ENCODE assay signal across 16 cellular contexts in genomic region chr10:78976825-78977760, GRCh38.
A peak's percentile ranks its signal among the peaks of the same experiment; 100 is the strongest.
DNase-seq lines count a peak whose midpoint lies in the region; ATAC-seq, FAIRE-seq and TF ChIP-seq lines count a peak whose summit lies in the region.
"Had no signal": no experiment of that assay in that cellular context is flagged by ENCODE, and none has a peak within 500 bp of the region (broad histone marks: within the 10 kb centered on the region; RNA-seq: fewer than 3 reads in every experiment).

No MANE protein-coding gene starts in this region.

- H3K27me3 Mint-ChIP-seq in activated CD4-positive, alpha-beta T cell treated with anti-CD3 and anti-CD28 coated beads for 36 hours, result peaks cover 2% of the 10 kb centered on the region
- H3K27me3 Mint-ChIP-seq in activated T-helper 17 cell treated with anti-CD3 and anti-CD28 coated beads, Interleukin-2, amount 50 U/mL, for 72 hours, result no peaks in the 10 kb centered on the region
- peaks cover 58 to 63% of the 10 kb centered on the region in 2 donors for H3K27me3 Mint-ChIP-seq in stimulated activated naive B cell treated with anti-CD40 and anti-IgM and Interleukin-4, amounts not matched to agents 10 μg/mL and 1 μg/mL and 100 μg/mL, for 72 hours

- POLR2A ChIA-PET in activated CD4-positive, alpha-beta T cell treated with anti-CD3 and anti-CD28 coated beads for 36 hours (lab: Charles Lee), result no interaction called here
- POLR2A ChIA-PET in HepG2 (lab: Yijun Ruan, JAX), result interaction anchor here (1.0 to 1.7 kb wide), 5 partner anchors 12 to 94 kb away, joined by 3 to 5 read pairs (median 3); no protein-coding TSS in a partner anchor

- CTCF ChIA-PET in activated CD4-positive, alpha-beta T cell treated with anti-CD3 and anti-CD28 coated beads for 36 hours (lab: Charles Lee), result no interaction called here
- CTCF ChIA-PET in HepG2 (lab: Yijun Ruan, JAX; ENCODE audit: low intra/inter-chr PET ratio, low total read pairs), result no interaction called here

- H2AFZ ChIP-seq in HepG2 (ENCODE audit: low read length), result no peak overlapping the region

- no peak overlapping the region for H3K9ac ChIP-seq in HepG2 (ENCODE audit: insufficient read depth, low read depth, low read length)

- TF ChIP-seq EP300 in HepG2 (IDR thresholded peaks at IDR 0.05; ENCODE audit: low read depth in 2 of 2, low read length in 2 of 2), result no peak
- TF ChIP-seq EP300 in HepG2 (CRISPR knock-in tag; IDR thresholded peaks at IDR 0.05; ENCODE audit: borderline replicate concordance), result no peak

- in situ Hi-C loops in HepG2 (cut with HindIII; ENCODE audit: extremely low pct_ligation_motif_present, low pct_unique_long_range_greater_than_20kb), result loop anchor here (5.0 kb wide), 1 partner anchor 75 kb away; no protein-coding TSS in a partner anchor

- peaks cover 69% of the 10 kb centered on the region for H3K4me1 ChIP-seq in HepG2 (ENCODE audit: insufficient read depth, low read length)

- H3K9me3 ChIP-seq in HepG2 (ENCODE audit: low read length) (no peaks in the 10 kb centered on the region), WERI-Rb-1 (ENCODE audit: severe bottlenecking) (no peaks in the 10 kb centered on the region)
- H3K9me3 ChIP-seq: tibial nerve had no signal

- no peak overlapping the region for H3K4me3 Mint-ChIP-seq in activated CD4-positive, alpha-beta T cell treated with anti-CD3 and anti-CD28 coated beads for 36 hours
- H3K4me3 Mint-ChIP-seq in activated T-helper 17 cell treated with anti-CD3 and anti-CD28 coated beads, Interleukin-2, amount 50 U/mL, for 72 hours, result no peak overlapping the region
- no peak overlapping the region for H3K4me3 Mint-ChIP-seq in stimulated activated naive B cell treated with anti-CD40 and anti-IgM and Interleukin-4, amounts not matched to agents 10 μg/mL and 1 μg/mL and 100 μg/mL, for 72 hours

- H3K27ac Mint-ChIP-seq in activated CD4-positive, alpha-beta T cell treated with anti-CD3 and anti-CD28 coated beads for 36 hours, result peak overlapping the region; percentile 75
- peak overlapping the region; percentile 97 for H3K27ac Mint-ChIP-seq in activated T-helper 17 cell treated with anti-CD3 and anti-CD28 coated beads, Interleukin-2, amount 50 U/mL, for 72 hours
- H3K27ac Mint-ChIP-seq in stimulated activated naive B cell treated with anti-CD40 and anti-IgM and Interleukin-4, amounts not matched to agents 10 μg/mL and 1 μg/mL and 100 μg/mL, for 72 hours, result peak overlapping the region; percentile 22

- no peak for FAIRE-seq in HepG2 (lab: Jason Lieb, UNC)
- FAIRE-seq in GM12891 (lab: Jason Lieb, UNC), result no peak
- FAIRE-seq: colon had no signal

- H3K36me3 Mint-ChIP-seq in activated CD4-positive, alpha-beta T cell treated with anti-CD3 and anti-CD28 coated beads for 36 hours (ENCODE audit: low read depth), result no peaks in the 10 kb centered on the region
- peaks cover 6% of the 10 kb centered on the region for H3K36me3 Mint-ChIP-seq in activated T-helper 17 cell treated with anti-CD3 and anti-CD28 coated beads, Interleukin-2, amount 50 U/mL, for 72 hours (ENCODE audit: low read depth)
- H3K36me3 Mint-ChIP-seq in stimulated activated naive B cell treated with anti-CD40 and anti-IgM and Interleukin-4, amounts not matched to agents 10 μg/mL and 1 μg/mL and 100 μg/mL, for 72 hours, result no peaks in the 10 kb centered on the region

- H3K36me3 ChIP-seq in HepG2 (replicated peaks in 1 of 2; ENCODE audit: control insufficient read depth in 1 of 2, insufficient read depth in 2 of 2, low read length in 2 of 2) (no peaks in the 10 kb centered on the region), WERI-Rb-1 (no peaks in the 10 kb centered on the region)
- H3K36me3 ChIP-seq: tibial nerve had no signal

- no TSS peak for BruUV-seq in HepG2 (replicated peaks; lab: Mats Ljungman, UMichigan)

- no peak for TF ChIP-seq CTCF in HepG2 (CRISPR knock-in tag; IDR thresholded peaks at IDR 0.05)
- TF ChIP-seq CTCF in WERI-Rb-1 (IDR thresholded peaks at IDR 0.05; ENCODE audit: low read depth, low read length), result no peak

- H3K4me1 Mint-ChIP-seq in activated CD4-positive, alpha-beta T cell treated with anti-CD3 and anti-CD28 coated beads for 36 hours, result peaks cover 42% of the 10 kb centered on the region
- peaks cover 32% of the 10 kb centered on the region for H3K4me1 Mint-ChIP-seq in activated T-helper 17 cell treated with anti-CD3 and anti-CD28 coated beads, Interleukin-2, amount 50 U/mL, for 72 hours
- H3K4me1 Mint-ChIP-seq in stimulated activated naive B cell treated with anti-CD40 and anti-IgM and Interleukin-4, amounts not matched to agents 10 μg/mL and 1 μg/mL and 100 μg/mL, for 72 hours, result peaks cover 43 to 44% of the 10 kb centered on the region in 2 donors

- H4K20me1 ChIP-seq in HepG2 (ENCODE audit: insufficient read depth, low read length), result no peaks in the 10 kb centered on the region

- H3K27ac ChIP-seq in HepG2 (ENCODE audit: extremely low read length, insufficient read depth, low read length) (no peak overlapping the region), WERI-Rb-1 (no peak overlapping the region)

- H3K9me3 Mint-ChIP-seq in activated CD4-positive, alpha-beta T cell treated with anti-CD3 and anti-CD28 coated beads for 36 hours (ENCODE audit: low read depth), result no peaks in the 10 kb centered on the region
- no peaks in the 10 kb centered on the region for H3K9me3 Mint-ChIP-seq in activated T-helper 17 cell treated with anti-CD3 and anti-CD28 coated beads, Interleukin-2, amount 50 U/mL, for 72 hours
- no peaks in the 10 kb centered on the region for H3K9me3 Mint-ChIP-seq in stimulated activated naive B cell treated with anti-CD40 and anti-IgM and Interleukin-4, amounts not matched to agents 10 μg/mL and 1 μg/mL and 100 μg/mL, for 72 hours
- H3K9me3 Mint-ChIP-seq: immature natural killer cell had no signal

- WGBS in HepG2 (ENCODE audit: low lambda C conversion rate), result 34% methylated on average over 13 of the region's 13 CpGs

- H3K27me3 ChIP-seq in HepG2 (ENCODE audit: control insufficient read depth in 1 of 2, insufficient read depth in 2 of 2, low read length in 2 of 2) (peaks cover 0 to 10% of the 10 kb centered on the region in 2 experiments; a peak in 2 of 5 replicates), WERI-Rb-1 (ENCODE audit: insufficient read depth, low read depth, severe bottlenecking) (no peaks in the 10 kb centered on the region)
- H3K27me3 ChIP-seq: tibial nerve had no signal

- intact Hi-C loops in activated CD4-positive, alpha-beta T cell treated with anti-CD3 and anti-CD28 coated beads for 36 hours (cut with DNase I, micrococcal nuclease), result loop anchor here in 1 of 2 experiments (10.0 kb wide), 1 partner anchor 468 kb away; the partner anchor contains the start of gene ZCCHC24
- intact Hi-C loops in HepG2 (cut with micrococcal nuclease; ENCODE audit: unreplicated experiment), result loop anchor here (10.0 kb wide), 1 partner anchor 62 kb away; no protein-coding TSS in a partner anchor

- no peak for TF ChIP-seq POLR2A in HepG2 (IDR thresholded peaks at IDR 0.05; ENCODE audit: insufficient read depth in 1 of 2, low read depth in 2 of 2, low read length in 2 of 2)
- no peak for TF ChIP-seq POLR2A in GM12891 (IDR thresholded peaks at IDR 0.05; ENCODE audit: low read depth, low read length)

- H3K4me2 ChIP-seq in HepG2 (ENCODE audit: low read depth, low read length), result peak overlapping the region; percentile 76

- H3K79me2 ChIP-seq in HepG2 (ENCODE audit: insufficient read depth, low read length), result no peaks in the 10 kb centered on the region

- no peak for ATAC-seq in activated CD4-positive, alpha-beta T cell treated with anti-CD3 and anti-CD28 coated beads for 36 hours
- no peak for ATAC-seq in activated T-helper 17 cell treated with anti-CD3 and anti-CD28 coated beads, Interleukin-2, amount 50 U/mL, for 72 hours (replicated peaks)
- ATAC-seq in HepG2, result no peak
- no peak for ATAC-seq in stimulated activated naive B cell treated with anti-CD40 and anti-IgM and Interleukin-4, amounts not matched to agents 10 μg/mL and 1 μg/mL and 100 μg/mL, for 72 hours (replicated peaks)

- peak overlapping the region; percentile 6 to 64 (median 29); a peak in 5 of 6 replicates for H3K4me3 ChIP-seq in HepG2 (replicated peaks in 1 of 3; ENCODE audit: insufficient read depth in 1 of 3, low read depth in 2 of 3, low read length in 3 of 3)
- no peak overlapping the region for H3K4me3 ChIP-seq in WERI-Rb-1 (ENCODE audit: low read depth, low read length)
- H3K4me3 ChIP-seq: tibial nerve had no signal

- DNase-seq in activated CD4-positive, alpha-beta T cell treated with anti-CD3 and anti-CD28 coated beads for 36 hours, result no peak
- DNase-seq in activated CD4-positive, alpha-beta T cell treated with anti-CD3 and anti-CD28 coated beads for 48 hours, result no peak
- DNase-seq in HepG2 (ENCODE audit: low spot score) (peak; percentile 28), globus pallidus (ENCODE audit: low spot score) (no peak), GM12891 (ENCODE audit: insufficient read length, low spot score) (no peak), WERI-Rb-1 (no peak)
- DNase-seq in stimulated activated naive B cell treated with anti-CD40 and anti-IgM and Interleukin-4, amounts not matched to agents 10 μg/mL and 1 μg/mL and 100 μg/mL, for 72 hours, result no peak
- DNase-seq: 8988T; activated CD4-positive, alpha-beta T cell treated with anti-CD3 and anti-CD28 coated beads, Interleukin-2, amount 50 U/mL, for 48 hours; activated naive CD4-positive, alpha-beta T cell; DMS 273 treated with DMSO at 0.1 percent for 48 hours; immature natural killer cell; NCI-H2171 had no signal

- no peak for TF ChIP-seq RAD21 in HepG2 (CRISPR knock-in tag; IDR thresholded peaks at IDR 0.05)

TF ChIP-seq in HepG2, 621 proteins besides CTCF, POLR2A, EP300 and RAD21 (continues in another document):
- no peak for TF ChIP-seq KDM5A (IDR thresholded peaks at IDR 0.05; ENCODE audit: borderline replicate concordance, low read length)

TF ChIP-seq in GM12891, 5 proteins besides CTCF, POLR2A, EP300 and RAD21:
- TF ChIP-seq PAX5 (IDR thresholded peaks at IDR 0.05; ENCODE audit: insufficient read depth, low read length, severe bottlenecking) (no peak), TAF1 (IDR thresholded peaks at IDR 0.05; ENCODE audit: low read depth, low read length) (no peak), POU2F2 (IDR thresholded peaks at IDR 0.05; ENCODE audit: low read depth, low read length) (no peak), SPI1 (IDR thresholded peaks at IDR 0.05; ENCODE audit: low read depth, low read length) (no peak), POLR2AphosphoS5 (IDR thresholded peaks at IDR 0.05; ENCODE audit: low read depth, low read length) (no peak)

Comparison
In these comparisons a context has a peak if more than half of its experiments do, and no peak if none do; other contexts are left out.
1. H3K27ac Mint-ChIP-seq: peak in every context shown above with its lines; median percentile 97 in activated T-helper 17 cell treated with anti-CD3 and anti-CD28 coated beads, Interleukin-2, amount 50 U/mL, for 72 hours; 75 in activated CD4-positive, alpha-beta T cell treated with anti-CD3 and anti-CD28 coated beads for 36 hours; 22 in stimulated activated naive B cell treated with anti-CD40 and anti-IgM and Interleukin-4, amounts not matched to agents 10 μg/mL and 1 μg/mL and 100 μg/mL, for 72 hours.